10 cellular contexts compared by ENCODE assay signal in genomic region chr13:97386832-97387486, GRCh38. TPM values are rescaled to one million over a fixed set of nuclear protein-coding genes. Genes with fewer than 3 reads are reported as not detected.
A peak's percentile ranks its signal among the peaks of the same experiment; 100 is the strongest.
DNase-seq lines count a peak whose midpoint lies in the region; ATAC-seq and TF ChIP-seq lines count a peak whose summit lies in the region.
"Had no signal": no experiment of that assay in that cellular context is flagged by ENCODE, and none has a peak within 500 bp of the region (broad histone marks: within the 10 kb centered on the region; RNA-seq: fewer than 3 reads in every experiment).

No MANE protein-coding gene starts in this region.

- H3K27ac Mint-ChIP-seq in activated T-cell treated with anti-CD3 and anti-CD28 coated beads, Interleukin-2, amount 50 U/mL, for 72 hours, result peak overlapping the region; percentile 68

- DNase-seq in activated T-cell treated with anti-CD3 and anti-CD28 coated beads, Interleukin-2, amount 50 U/mL, for 72 hours, result peak; percentile 25 to 45
- DNase-seq in activated T-cell treated with anti-CD3 and anti-CD28 coated beads for 4 hours (no peak), NOMO-1 treated with dmso at 0.1 percent for 144 hours (lab: John Stamatoyannopoulos, UW; ENCODE audit: unreplicated experiment) (peak; percentile 56), heart left ventricle (peak in 3 of 5 donors; percentile 32 to 62 (median 54)), substantia nigra (lab: John Stamatoyannopoulos, UW) (peak in 20 of 49 donors; percentile 4 to 61 (median 27)), 8988T (no peak), NCI-H1105 (lab: John Stamatoyannopoulos, UW) (no peak), H7 (no peak)

- H3K36me3 Mint-ChIP-seq in activated T-cell treated with anti-CD3 and anti-CD28 coated beads, Interleukin-2, amount 50 U/mL, for 72 hours (ENCODE audit: insufficient read depth in 2 of 2), result peaks cover 4% of the 10 kb centered on the region in 2 donors

- H3K36me3 ChIP-seq in heart left ventricle (peaks cover 0 to 50% (median 17%) of the 10 kb centered on the region in 9 donors), H7 (replicated peaks; ENCODE audit: control insufficient read depth, insufficient read depth, low read length) (no peaks in the 10 kb centered on the region)

- H3K27me3 ChIP-seq in heart left ventricle (no peaks in the 10 kb centered on the region), H7 (ENCODE audit: control insufficient read depth, insufficient read depth, low read length) (no peaks in the 10 kb centered on the region)

- no peak for TF ChIP-seq CTCF in heart left ventricle (IDR thresholded peaks at IDR 0.05)

- peaks cover 0 to 59% (median 14%) of the 10 kb centered on the region in 12 donors for H3K4me1 ChIP-seq in heart left ventricle

- no peak for TF ChIP-seq POLR2A in heart left ventricle (IDR thresholded peaks at IDR 0.05)

- intact Hi-C loops in heart left ventricle (cut with DNase I), result loop anchor here in 1 of 10 donors (10.0 kb wide), 1 partner anchor 188 kb away; no protein-coding TSS in a partner anchor

- H3K4me3 ChIP-seq in heart left ventricle (no peak overlapping the region), H7 (ENCODE audit: insufficient read depth, low read depth, low read length) (no peak overlapping the region)
- H3K4me3 ChIP-seq: thoracic aorta had no signal

- ATAC-seq in activated T-cell treated with anti-CD3 and anti-CD28 coated beads, Interleukin-2, amount 50 U/mL, for 72 hours (replicated peaks in 1 of 2), result peak; percentile 76 to 85
- peak in 3 of 4 donors; percentile 43 to 67 (median 54) for ATAC-seq in heart left ventricle
- ATAC-seq: Panc1 had no signal

- peak overlapping the region; percentile 31 to 53 for H3K4me3 Mint-ChIP-seq in activated T-cell treated with anti-CD3 and anti-CD28 coated beads, Interleukin-2, amount 50 U/mL, for 72 hours

- 73 to 93% (median 89%) methylated on average over 4 of the region's 4 CpGs for WGBS in heart left ventricle, 4 donors

- peaks cover 0 to 2% of the 10 kb centered on the region in 2 donors for H3K9me3 Mint-ChIP-seq in activated T-cell treated with anti-CD3 and anti-CD28 coated beads, Interleukin-2, amount 50 U/mL, for 72 hours

- H3K9me3 ChIP-seq in heart left ventricle, result no peaks in the 10 kb centered on the region
- H3K9me3 ChIP-seq: thoracic aorta had no signal

- H3K27ac ChIP-seq in heart left ventricle, result peak overlapping the region in 2 of 12 donors; percentile 31 to 82
- peak overlapping the region; percentile 58 for H3K27ac ChIP-seq in substantia nigra (ENCODE audit: low read depth, low read length, poor library complexity, severe bottlenecking)
- H3K27ac ChIP-seq: thoracic aorta had no signal

- H3K27me3 Mint-ChIP-seq in activated T-cell treated with anti-CD3 and anti-CD28 coated beads, Interleukin-2, amount 50 U/mL, for 72 hours (ENCODE audit: low read depth), result no peaks in the 10 kb centered on the region

- H3K4me1 Mint-ChIP-seq in activated T-cell treated with anti-CD3 and anti-CD28 coated beads, Interleukin-2, amount 50 U/mL, for 72 hours (ENCODE audit: low read depth), result peaks cover 22% of the 10 kb centered on the region

RNA-seq across cellular contexts. Expression of gene RAP2A, which starts 47.0 kb away (rescaled TPM):
- 10 to 100 TPM; 24.9 to 33.5 TPM for total RNA-seq in activated T-cell treated with anti-CD3 and anti-CD28 coated beads, Interleukin-2, amount 50 U/mL, for 72 hours
- 10 to 100 TPM; 14.2 to 34.8 (median 24.3) TPM for total RNA-seq in heart left ventricle
- polyA plus RNA-seq in heart left ventricle, result 10 to 100 TPM in 1 of 2 donors, 1 to 10 TPM in 1; 3.9 to 14.5 TPM
- 44.5 and 48.0 TPM in 2 replicates for total RNA-seq in H7 (2014; rRNA removed; shearing (Covaris generic))

Comparison
In these comparisons a context has a peak if more than half of its experiments do, and no peak if none do; other contexts are left out.
1. DNase-seq: peak in activated T-cell treated with anti-CD3 and anti-CD28 coated beads, Interleukin-2, amount 50 U/mL, for 72 hours (2 of 2), NOMO-1 treated with dmso at 0.1 percent for 144 hours (single experiment) and heart left ventricle (3 of 5); none in activated T-cell treated with anti-CD3 and anti-CD28 coated beads for 4 hours (single experiment), 8988T (single experiment), NCI-H1105 (single experiment) and H7 (single experiment).